3 cellular contexts compared by ENCODE assay signal in the genomic region with DNA sequence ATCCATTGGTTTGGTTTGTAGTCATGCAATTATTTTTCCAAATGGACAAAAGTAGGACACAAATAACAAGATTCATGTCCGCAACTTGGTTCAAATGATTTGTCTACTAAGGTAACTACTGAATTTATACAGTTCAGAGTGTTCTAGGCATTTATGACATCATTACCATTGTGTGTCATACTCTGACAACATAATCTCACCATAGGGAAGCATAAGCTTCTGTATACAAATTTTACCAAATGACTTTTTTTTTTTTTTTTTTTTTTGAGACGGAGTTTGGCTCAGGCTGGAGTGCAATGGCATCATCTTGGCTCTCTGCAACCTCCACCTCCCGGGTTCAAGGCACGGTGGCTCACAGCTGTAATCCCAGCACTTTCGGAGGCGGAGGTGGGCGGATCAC.
TF ChIP-seq lines count a peak whose summit lies in the region.

A gene with protein sequence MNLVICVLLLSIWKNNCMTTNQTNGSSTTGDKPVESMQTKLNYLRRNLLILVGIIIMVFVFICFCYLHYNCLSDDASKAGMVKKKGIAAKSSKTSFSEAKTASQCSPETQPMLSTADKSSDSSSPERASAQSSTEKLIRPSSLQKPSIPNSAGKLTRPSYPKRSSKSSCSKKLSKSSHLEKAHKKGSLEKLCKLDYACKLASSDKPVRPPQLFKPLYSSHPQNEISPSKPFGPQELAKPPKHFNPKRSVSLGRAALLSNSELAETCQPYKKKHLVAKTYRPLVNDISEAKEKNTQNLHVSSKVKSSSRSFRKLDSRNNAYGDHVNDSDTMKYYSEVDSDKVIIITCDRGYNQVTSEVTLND (minus strand): TSS at position 101 of the 400 bp plus-strand sequence. CDS start 25 bp downstream, at position 76.

TF ChIP-seq in HepG2, 621 proteins besides CTCF, POLR2A, EP300 and RAD21:
- peak; percentile 22; the same call in 1 of the 2 replicates for TF ChIP-seq ATF7 (IDR thresholded peaks at IDR 0.05)
- no peak for TF ChIP-seq ATF7 (CRISPR knock-in tag; IDR thresholded peaks at IDR 0.05)
- no peak for TF ChIP-seq ZNF333 (CRISPR knock-in tag; IDR thresholded peaks at IDR 0.05; ENCODE audit: borderline replicate concordance)

TF ChIP-seq in HCT116, 20 proteins besides CTCF, POLR2A, EP300 and RAD21:
- TF ChIP-seq ELF1 (IDR thresholded peaks at IDR 0.05; ENCODE audit: borderline replicate concordance, low read depth) (no peak), SRF (IDR thresholded peaks at IDR 0.05; ENCODE audit: low read depth) (no peak), ZFX (IDR thresholded peaks at IDR 0.05) (no peak), EZH2phosphoT487 (IDR thresholded peaks at IDR 0.05; ENCODE audit: borderline replicate concordance) (no peak), CEBPB (IDR thresholded peaks at IDR 0.05; ENCODE audit: low read depth) (no peak), TCF7L2 (IDR thresholded peaks at IDR 0.05; ENCODE audit: borderline replicate concordance, extremely low read depth, insufficient read depth, insufficient read length) (no peak), FOSL1 (IDR thresholded peaks at IDR 0.05; ENCODE audit: low read depth) (no peak), YY1 (IDR thresholded peaks at IDR 0.05; ENCODE audit: extremely low read depth, insufficient replicate concordance, low read depth, low read length) (no peak), ZNF274 (IDR thresholded peaks at IDR 0.05; ENCODE audit: low read depth, low read length) (no peak)
- TF ChIP-seq, protein P1, sequence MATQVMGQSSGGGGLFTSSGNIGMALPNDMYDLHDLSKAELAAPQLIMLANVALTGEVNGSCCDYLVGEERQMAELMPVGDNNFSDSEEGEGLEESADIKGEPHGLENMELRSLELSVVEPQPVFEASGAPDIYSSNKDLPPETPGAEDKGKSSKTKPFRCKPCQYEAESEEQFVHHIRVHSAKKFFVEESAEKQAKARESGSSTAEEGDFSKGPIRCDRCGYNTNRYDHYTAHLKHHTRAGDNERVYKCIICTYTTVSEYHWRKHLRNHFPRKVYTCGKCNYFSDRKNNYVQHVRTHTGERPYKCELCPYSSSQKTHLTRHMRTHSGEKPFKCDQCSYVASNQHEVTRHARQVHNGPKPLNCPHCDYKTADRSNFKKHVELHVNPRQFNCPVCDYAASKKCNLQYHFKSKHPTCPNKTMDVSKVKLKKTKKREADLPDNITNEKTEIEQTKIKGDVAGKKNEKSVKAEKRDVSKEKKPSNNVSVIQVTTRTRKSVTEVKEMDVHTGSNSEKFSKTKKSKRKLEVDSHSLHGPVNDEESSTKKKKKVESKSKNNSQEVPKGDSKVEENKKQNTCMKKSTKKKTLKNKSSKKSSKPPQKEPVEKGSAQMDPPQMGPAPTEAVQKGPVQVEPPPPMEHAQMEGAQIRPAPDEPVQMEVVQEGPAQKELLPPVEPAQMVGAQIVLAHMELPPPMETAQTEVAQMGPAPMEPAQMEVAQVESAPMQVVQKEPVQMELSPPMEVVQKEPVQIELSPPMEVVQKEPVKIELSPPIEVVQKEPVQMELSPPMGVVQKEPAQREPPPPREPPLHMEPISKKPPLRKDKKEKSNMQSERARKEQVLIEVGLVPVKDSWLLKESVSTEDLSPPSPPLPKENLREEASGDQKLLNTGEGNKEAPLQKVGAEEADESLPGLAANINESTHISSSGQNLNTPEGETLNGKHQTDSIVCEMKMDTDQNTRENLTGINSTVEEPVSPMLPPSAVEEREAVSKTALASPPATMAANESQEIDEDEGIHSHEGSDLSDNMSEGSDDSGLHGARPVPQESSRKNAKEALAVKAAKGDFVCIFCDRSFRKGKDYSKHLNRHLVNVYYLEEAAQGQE (IDR thresholded peaks at IDR 0.05; ENCODE audit: low read depth), result no peak

TF ChIP-seq in HEK293, 187 proteins besides CTCF, POLR2A, EP300 and RAD21:
- no peak for TF ChIP-seq ZNF37A (tag by site-specific recombination; IDR thresholded peaks at IDR 0.05)
- TF ChIP-seq, protein P2, sequence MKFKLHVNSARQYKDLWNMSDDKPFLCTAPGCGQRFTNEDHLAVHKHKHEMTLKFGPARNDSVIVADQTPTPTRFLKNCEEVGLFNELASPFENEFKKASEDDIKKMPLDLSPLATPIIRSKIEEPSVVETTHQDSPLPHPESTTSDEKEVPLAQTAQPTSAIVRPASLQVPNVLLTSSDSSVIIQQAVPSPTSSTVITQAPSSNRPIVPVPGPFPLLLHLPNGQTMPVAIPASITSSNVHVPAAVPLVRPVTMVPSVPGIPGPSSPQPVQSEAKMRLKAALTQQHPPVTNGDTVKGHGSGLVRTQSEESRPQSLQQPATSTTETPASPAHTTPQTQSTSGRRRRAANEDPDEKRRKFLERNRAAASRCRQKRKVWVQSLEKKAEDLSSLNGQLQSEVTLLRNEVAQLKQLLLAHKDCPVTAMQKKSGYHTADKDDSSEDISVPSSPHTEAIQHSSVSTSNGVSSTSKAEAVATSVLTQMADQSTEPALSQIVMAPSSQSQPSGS (tag by site-specific recombination; IDR thresholded peaks at IDR 0.05; ENCODE audit: low read depth), result peak; percentile 69
